In the genomic region with DNA sequence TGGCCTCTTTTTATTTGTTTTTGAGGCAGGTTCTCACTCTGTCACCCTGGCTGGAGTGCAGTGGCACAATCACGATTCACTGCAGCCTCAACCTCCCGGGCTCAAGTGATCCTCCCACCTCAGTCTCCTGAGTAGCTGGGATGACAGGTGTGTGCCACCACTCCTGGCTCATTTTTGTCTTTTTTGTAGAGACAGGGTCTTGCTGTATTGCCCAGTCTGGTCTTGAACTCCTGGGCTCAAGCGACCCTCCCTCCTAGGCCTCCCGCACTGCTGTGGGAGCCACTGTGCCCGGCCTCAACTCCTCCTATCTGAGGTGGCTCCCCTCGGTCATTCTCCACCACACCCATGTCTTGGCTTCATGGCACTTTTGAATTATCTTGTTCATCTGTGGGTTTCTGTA, we compare ENCODE assay signal across 1 cellular context.
TF ChIP-seq lines count a peak whose summit lies in the region.

No MANE protein-coding gene starts in this region.

TF ChIP-seq in K562, 482 proteins besides CTCF, POLR2A, EP300 and RAD21:
- TF ChIP-seq ZKSCAN1 (IDR thresholded peaks at IDR 0.05; ENCODE audit: low read depth, low read length) (no peak), ZNF121 (CRISPR knock-in tag; conservative IDR thresholded peaks at IDR 0.05) (peak; percentile 54)
